Comparison of ENCODE assay signal across 8 cellular contexts in the genomic region with DNA sequence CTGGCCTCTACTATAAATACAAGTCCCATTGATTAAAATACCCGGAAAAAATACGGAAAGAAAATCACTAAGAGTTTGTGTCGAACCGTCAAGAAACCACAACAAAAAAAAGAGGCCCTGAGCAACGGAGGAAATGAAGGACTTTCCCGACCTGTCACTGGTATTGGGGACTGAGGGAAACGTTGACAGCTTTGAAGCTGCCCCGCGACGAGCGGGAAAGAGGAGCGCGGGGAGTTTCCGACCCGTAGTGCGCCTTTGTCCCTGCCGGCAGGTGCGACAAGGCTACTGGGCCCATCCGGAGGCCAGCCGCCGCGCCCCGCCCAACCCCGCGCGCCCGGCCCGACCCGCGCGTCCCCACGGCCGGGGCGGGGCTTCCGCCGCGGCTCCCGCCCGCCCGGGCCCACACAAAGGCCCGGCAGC. TPM values are rescaled to one million over a fixed set of nuclear protein-coding genes. Genes with fewer than 3 reads are reported as not detected.
DNase-seq lines count a peak whose midpoint lies in the region; ATAC-seq and TF ChIP-seq lines count a peak whose summit lies in the region.

No MANE protein-coding gene starts in this region.

- intact Hi-C loops in A673 (cut with micrococcal nuclease; ENCODE audit: unreplicated experiment) (no loop called here), activated B cell treated with CpG ODN at 0.5 μM for 24 hours (cut with micrococcal nuclease) (loop anchor here (1.0 to 5.0 kb wide), 4 partner anchors 86 to 1183 kb away; partner anchors contain the start of genes DCAF1, GLYCTK and RPL29)

- H3K9me3 Mint-ChIP-seq in activated B cell treated with CpG ODN at 0.5 μM for 24 hours, result no peaks in the 10 kb centered on the region
- no peaks in the 10 kb centered on the region for H3K9me3 Mint-ChIP-seq in central memory CD8-positive, alpha-beta T cell

- H3K27me3 ChIP-seq in A673 (replicated peaks; ENCODE audit: insufficient read depth, low read depth, low read length, poor library complexity) (no peaks in the 10 kb centered on the region), kidney epithelial cell (ENCODE audit: control insufficient read depth, insufficient read depth, low read length) (no peaks in the 10 kb centered on the region)

- peaks cover 56% of the 10 kb centered on the region for H3K4me1 Mint-ChIP-seq in activated B cell treated with CpG ODN at 0.5 μM for 24 hours
- peaks cover 35% of the 10 kb centered on the region for H3K4me1 Mint-ChIP-seq in central memory CD8-positive, alpha-beta T cell

- peaks cover 40% of the 10 kb centered on the region for H3K36me3 ChIP-seq in A673 (ENCODE audit: insufficient read depth, low read length, poor library complexity, severe bottlenecking)
- H3K36me3 ChIP-seq in kidney epithelial cell (ENCODE audit: control insufficient read depth, insufficient read depth, low read length), result peaks cover 6% of the 10 kb centered on the region

- ATAC-seq in GM18861 (IDR thresholded peaks at IDR 0.05; ENCODE audit: unreplicated experiment), result peak; percentile 51
- ATAC-seq in HG03066 (IDR thresholded peaks at IDR 0.05; ENCODE audit: low read depth, unreplicated experiment), result peak; percentile 68
- ATAC-seq in activated B cell treated with CpG ODN at 0.5 μM for 24 hours (ENCODE audit: low read depth), result peak; percentile 80
- ATAC-seq in central memory CD8-positive, alpha-beta T cell (replicated peaks; ENCODE audit: extremely low read depth, poor library complexity, severe bottlenecking), result peak; percentile 67

- H3K36me3 Mint-ChIP-seq in activated B cell treated with CpG ODN at 0.5 μM for 24 hours (ENCODE audit: low read depth), result peaks cover 64% of the 10 kb centered on the region
- peaks cover 41% of the 10 kb centered on the region for H3K36me3 Mint-ChIP-seq in central memory CD8-positive, alpha-beta T cell (ENCODE audit: insufficient read depth)

- peak overlapping the region; percentile 94 for H3K27ac Mint-ChIP-seq in activated B cell treated with CpG ODN at 0.5 μM for 24 hours
- peak overlapping the region; percentile 93 for H3K27ac Mint-ChIP-seq in central memory CD8-positive, alpha-beta T cell (ENCODE audit: low read depth)

- CTCF ChIA-PET in A673 (lab: Charles Lee) (no interaction called here), activated B cell treated with CpG ODN at 0.5 μM for 24 hours (lab: Charles Lee) (no interaction called here)

- H3K27me3 Mint-ChIP-seq in activated B cell treated with CpG ODN at 0.5 μM for 24 hours, result no peaks in the 10 kb centered on the region
- H3K27me3 Mint-ChIP-seq in central memory CD8-positive, alpha-beta T cell, result no peaks in the 10 kb centered on the region

- no peak for TF ChIP-seq CTCF in A673 (conservative IDR thresholded peaks at IDR 0.05; ENCODE audit: low read depth, low read length)
- TF ChIP-seq CTCF in activated B cell treated with CpG ODN at 0.5 μM for 24 hours (IDR thresholded peaks at IDR 0.05), result no peak
- no peak for TF ChIP-seq CTCF in kidney epithelial cell (IDR thresholded peaks at IDR 0.05; ENCODE audit: insufficient read depth, low read length, poor library complexity, severe bottlenecking)

- H3K27ac ChIP-seq in A673 (ENCODE audit: low read depth, low read length, poor library complexity, severe bottlenecking), result peak overlapping the region; percentile 88

- peak overlapping the region; percentile 92 for H3K4me3 Mint-ChIP-seq in activated B cell treated with CpG ODN at 0.5 μM for 24 hours
- H3K4me3 Mint-ChIP-seq in central memory CD8-positive, alpha-beta T cell, result peak overlapping the region; percentile 89

- H3K4me3 ChIP-seq in A673 (ENCODE audit: low read depth, low read length, poor library complexity, severe bottlenecking), result peak overlapping the region; percentile 85
- peak overlapping the region; percentile 74 for H3K4me3 ChIP-seq in kidney epithelial cell (ENCODE audit: low read depth, low read length)

- POLR2A ChIA-PET in A673 (lab: Charles Lee; ENCODE audit: low non-redundant PET), result no interaction called here
- POLR2A ChIA-PET in activated B cell treated with CpG ODN at 0.5 μM for 24 hours (lab: Charles Lee), result interaction anchor here (0.6 to 4.1 kb wide), 5 partner anchors 21 to 364 kb away, joined by 3 to 26 read pairs (median 4); partner anchors contain the start of genes GLT8D1, SPCS1 and UQCC5

- H3K9me3 ChIP-seq in A673 (ENCODE audit: low read depth, low read length, poor library complexity, severe bottlenecking), result no peaks in the 10 kb centered on the region

- no TSS peak for BruUV-seq in A673 (replicated peaks; lab: Mats Ljungman, UMichigan)

- H3K4me1 ChIP-seq in A673 (ENCODE audit: insufficient read depth, low read length, poor library complexity, severe bottlenecking), result peaks cover 19% of the 10 kb centered on the region

- peak; percentile 64 for DNase-seq in A673 (ENCODE audit: low spot score)
- peak; percentile 69 for DNase-seq in NCI-H2196 (lab: John Stamatoyannopoulos, UW; ENCODE audit: unreplicated experiment)
- peak; percentile 82 for DNase-seq in activated B cell treated with CpG ODN at 0.5 μM for 24 hours
- peak; percentile 45 to 57 for DNase-seq in central memory CD8-positive, alpha-beta T cell (ENCODE audit: low spot score in 2 of 2)
- no peak for DNase-seq in kidney epithelial cell (ENCODE audit: low read depth)
- peak; percentile 74 to 83 for DNase-seq in stimulated activated CD4-positive, alpha-beta T cell treated with anti-CD3 and anti-CD28 coated beads, Interleukin-15, amount 100 ng/mL, for 48 hours (ENCODE audit: low read depth in 2 of 2)

RNA-seq across cellular contexts. Expression of gene PBRM1, which starts 0.4 kb away (rescaled TPM):
- 57.1 and 65.0 TPM in 2 replicates for total RNA-seq in A673 (2021)
- 60.0 and 62.1 TPM in 2 replicates for total RNA-seq in activated B cell treated with CpG ODN at 0.5 μM for 24 hours
- 74.2 and 89.5 TPM in 2 replicates for total RNA-seq in kidney epithelial cell

RNA-seq across cellular contexts. Expression of gene GNL3, which starts 0.5 kb away (rescaled TPM):
- total RNA-seq in A673 (2021) (94.0 and 110 TPM in 2 replicates), activated B cell treated with CpG ODN at 0.5 μM for 24 hours (137 and 145 TPM in 2 replicates), kidney epithelial cell (109 and 135 TPM in 2 replicates)

RNA-seq across cellular contexts. Expression of gene GLT8D1, which starts 20.3 kb away (rescaled TPM):
- 26.5 and 34.7 TPM in 2 replicates for total RNA-seq in A673 (2021)
- total RNA-seq in activated B cell treated with CpG ODN at 0.5 μM for 24 hours, result 20.4 and 22.2 TPM in 2 replicates
- total RNA-seq in kidney epithelial cell, result 40.9 and 45.9 TPM in 2 replicates

RNA-seq across cellular contexts. Expression of gene SPCS1, which starts 20.6 kb away (rescaled TPM):
- total RNA-seq in A673 (2021), result 67.8 and 81.1 TPM in 2 replicates
- total RNA-seq in activated B cell treated with CpG ODN at 0.5 μM for 24 hours, result 78.0 and 79.4 TPM in 2 replicates
- 199 and 237 TPM in 2 replicates for total RNA-seq in kidney epithelial cell
